Comparison of ENCODE assay signal across 1 cellular context in the genomic region with DNA sequence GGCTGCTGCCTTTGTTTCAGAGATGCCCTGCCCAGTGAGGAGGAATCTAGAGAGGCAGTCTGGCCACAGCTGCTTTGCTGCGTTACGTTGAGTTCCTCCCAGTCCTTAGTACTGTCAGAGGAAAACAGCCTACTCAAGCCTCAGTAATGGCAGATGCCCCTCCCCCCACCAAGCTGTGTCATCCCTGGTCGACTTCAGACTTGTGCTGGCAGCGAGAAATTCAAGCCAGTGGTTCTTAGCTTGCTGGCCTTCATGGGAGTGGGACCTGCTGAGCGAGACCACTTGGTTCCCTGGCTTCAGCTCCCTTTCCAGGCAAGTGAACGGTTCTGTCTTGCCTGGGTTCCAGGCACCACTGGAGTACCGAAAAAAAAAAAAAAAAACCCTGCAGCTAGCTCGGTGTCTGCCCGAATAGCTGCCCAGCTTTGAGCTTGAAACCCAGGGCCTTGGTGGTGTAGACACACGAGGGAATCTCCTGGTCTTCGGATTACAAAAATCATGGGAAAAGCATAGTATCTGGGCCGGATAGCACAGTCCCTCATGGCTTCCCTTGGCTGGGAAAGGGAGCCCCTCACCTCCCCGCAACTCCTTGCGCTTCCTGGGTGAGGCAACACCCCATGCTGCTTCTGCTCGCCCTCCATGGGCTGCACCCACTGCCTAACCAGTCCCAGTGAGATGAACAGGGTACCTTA.
A peak's percentile ranks its signal among the peaks of the same experiment; 100 is the strongest.
TF ChIP-seq lines count a peak whose summit lies in the region.

No MANE protein-coding gene starts in this region.

TF ChIP-seq in K562, 482 proteins besides CTCF, POLR2A, EP300 and RAD21 (continued from another document and continues in another):
- TF ChIP-seq, protein P1, sequence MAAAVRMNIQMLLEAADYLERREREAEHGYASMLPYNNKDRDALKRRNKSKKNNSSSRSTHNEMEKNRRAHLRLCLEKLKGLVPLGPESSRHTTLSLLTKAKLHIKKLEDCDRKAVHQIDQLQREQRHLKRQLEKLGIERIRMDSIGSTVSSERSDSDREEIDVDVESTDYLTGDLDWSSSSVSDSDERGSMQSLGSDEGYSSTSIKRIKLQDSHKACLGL (CRISPR knock-in tag; IDR thresholded peaks at IDR 0.05; ENCODE audit: borderline replicate concordance, poor library complexity, severe bottlenecking) = no peak
- TF ChIP-seq RFX1 (IDR thresholded peaks at IDR 0.05) = no peak
- TF ChIP-seq SPI1 (IDR thresholded peaks at IDR 0.05; ENCODE audit: borderline replicate concordance, low read depth, low read length) = peak; percentile 28; the same call in 1 of the 2 replicates
- no peak for TF ChIP-seq IRF2 (CRISPR knock-in tag; IDR thresholded peaks at IDR 0.05)
- peak; percentile 68 for TF ChIP-seq CBFA2T3 (IDR thresholded peaks at IDR 0.05)
- no peak for TF ChIP-seq GATAD2B (IDR thresholded peaks at IDR 0.05; ENCODE audit: borderline replicate concordance)
- peak; percentile 30; the same call in 1 of the 2 replicates for TF ChIP-seq TEAD4 (IDR thresholded peaks at IDR 0.05; ENCODE audit: low read length)
- TF ChIP-seq TEAD4 (CRISPR knock-in tag; IDR thresholded peaks at IDR 0.05; ENCODE audit: borderline replicate concordance) = no peak
- TF ChIP-seq, protein P2, sequence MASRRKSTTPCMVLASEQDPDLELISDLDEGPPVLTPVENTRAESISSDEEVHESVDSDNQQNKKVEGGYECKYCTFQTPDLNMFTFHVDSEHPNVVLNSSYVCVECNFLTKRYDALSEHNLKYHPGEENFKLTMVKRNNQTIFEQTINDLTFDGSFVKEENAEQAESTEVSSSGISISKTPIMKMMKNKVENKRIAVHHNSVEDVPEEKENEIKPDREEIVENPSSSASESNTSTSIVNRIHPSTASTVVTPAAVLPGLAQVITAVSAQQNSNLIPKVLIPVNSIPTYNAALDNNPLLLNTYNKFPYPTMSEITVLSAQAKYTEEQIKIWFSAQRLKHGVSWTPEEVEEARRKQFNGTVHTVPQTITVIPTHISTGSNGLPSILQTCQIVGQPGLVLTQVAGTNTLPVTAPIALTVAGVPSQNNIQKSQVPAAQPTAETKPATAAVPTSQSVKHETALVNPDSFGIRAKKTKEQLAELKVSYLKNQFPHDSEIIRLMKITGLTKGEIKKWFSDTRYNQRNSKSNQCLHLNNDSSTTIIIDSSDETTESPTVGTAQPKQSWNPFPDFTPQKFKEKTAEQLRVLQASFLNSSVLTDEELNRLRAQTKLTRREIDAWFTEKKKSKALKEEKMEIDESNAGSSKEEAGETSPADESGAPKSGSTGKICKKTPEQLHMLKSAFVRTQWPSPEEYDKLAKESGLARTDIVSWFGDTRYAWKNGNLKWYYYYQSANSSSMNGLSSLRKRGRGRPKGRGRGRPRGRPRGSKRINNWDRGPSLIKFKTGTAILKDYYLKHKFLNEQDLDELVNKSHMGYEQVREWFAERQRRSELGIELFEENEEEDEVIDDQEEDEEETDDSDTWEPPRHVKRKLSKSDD (conservative IDR thresholded peaks at IDR 0.05; ENCODE audit: low read length) = no peak
- TF ChIP-seq SIX5 (IDR thresholded peaks at IDR 0.05; ENCODE audit: borderline replicate concordance in 1 of 2, insufficient read depth in 1 of 2, low read depth in 1 of 2, low read length in 2 of 2) = no peak
- no peak for TF ChIP-seq MEF2D (tag; conservative IDR thresholded peaks at IDR 0.05; ENCODE audit: low read depth)
- TF ChIP-seq, protein P3, sequence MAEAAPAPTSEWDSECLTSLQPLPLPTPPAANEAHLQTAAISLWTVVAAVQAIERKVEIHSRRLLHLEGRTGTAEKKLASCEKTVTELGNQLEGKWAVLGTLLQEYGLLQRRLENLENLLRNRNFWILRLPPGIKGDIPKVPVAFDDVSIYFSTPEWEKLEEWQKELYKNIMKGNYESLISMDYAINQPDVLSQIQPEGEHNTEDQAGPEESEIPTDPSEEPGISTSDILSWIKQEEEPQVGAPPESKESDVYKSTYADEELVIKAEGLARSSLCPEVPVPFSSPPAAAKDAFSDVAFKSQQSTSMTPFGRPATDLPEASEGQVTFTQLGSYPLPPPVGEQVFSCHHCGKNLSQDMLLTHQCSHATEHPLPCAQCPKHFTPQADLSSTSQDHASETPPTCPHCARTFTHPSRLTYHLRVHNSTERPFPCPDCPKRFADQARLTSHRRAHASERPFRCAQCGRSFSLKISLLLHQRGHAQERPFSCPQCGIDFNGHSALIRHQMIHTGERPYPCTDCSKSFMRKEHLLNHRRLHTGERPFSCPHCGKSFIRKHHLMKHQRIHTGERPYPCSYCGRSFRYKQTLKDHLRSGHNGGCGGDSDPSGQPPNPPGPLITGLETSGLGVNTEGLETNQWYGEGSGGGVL (CRISPR knock-in tag; IDR thresholded peaks at IDR 0.05) = no peak
- TF ChIP-seq, protein P4, sequence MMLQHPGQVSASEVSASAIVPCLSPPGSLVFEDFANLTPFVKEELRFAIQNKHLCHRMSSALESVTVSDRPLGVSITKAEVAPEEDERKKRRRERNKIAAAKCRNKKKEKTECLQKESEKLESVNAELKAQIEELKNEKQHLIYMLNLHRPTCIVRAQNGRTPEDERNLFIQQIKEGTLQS (IDR thresholded peaks at IDR 0.05) = peak; percentile 39
- TF ChIP-seq, protein P4 (CRISPR knock-in tag; conservative IDR thresholded peaks at IDR 0.05) = peak; percentile 23; the same call in 1 of the 2 replicates
- TF ChIP-seq CBFA2T2 (conservative IDR thresholded peaks at IDR 0.05) = no peak
- TF ChIP-seq NR3C1 (CRISPR knock-in tag; IDR thresholded peaks at IDR 0.05) = no peak
- TF ChIP-seq, protein P5, sequence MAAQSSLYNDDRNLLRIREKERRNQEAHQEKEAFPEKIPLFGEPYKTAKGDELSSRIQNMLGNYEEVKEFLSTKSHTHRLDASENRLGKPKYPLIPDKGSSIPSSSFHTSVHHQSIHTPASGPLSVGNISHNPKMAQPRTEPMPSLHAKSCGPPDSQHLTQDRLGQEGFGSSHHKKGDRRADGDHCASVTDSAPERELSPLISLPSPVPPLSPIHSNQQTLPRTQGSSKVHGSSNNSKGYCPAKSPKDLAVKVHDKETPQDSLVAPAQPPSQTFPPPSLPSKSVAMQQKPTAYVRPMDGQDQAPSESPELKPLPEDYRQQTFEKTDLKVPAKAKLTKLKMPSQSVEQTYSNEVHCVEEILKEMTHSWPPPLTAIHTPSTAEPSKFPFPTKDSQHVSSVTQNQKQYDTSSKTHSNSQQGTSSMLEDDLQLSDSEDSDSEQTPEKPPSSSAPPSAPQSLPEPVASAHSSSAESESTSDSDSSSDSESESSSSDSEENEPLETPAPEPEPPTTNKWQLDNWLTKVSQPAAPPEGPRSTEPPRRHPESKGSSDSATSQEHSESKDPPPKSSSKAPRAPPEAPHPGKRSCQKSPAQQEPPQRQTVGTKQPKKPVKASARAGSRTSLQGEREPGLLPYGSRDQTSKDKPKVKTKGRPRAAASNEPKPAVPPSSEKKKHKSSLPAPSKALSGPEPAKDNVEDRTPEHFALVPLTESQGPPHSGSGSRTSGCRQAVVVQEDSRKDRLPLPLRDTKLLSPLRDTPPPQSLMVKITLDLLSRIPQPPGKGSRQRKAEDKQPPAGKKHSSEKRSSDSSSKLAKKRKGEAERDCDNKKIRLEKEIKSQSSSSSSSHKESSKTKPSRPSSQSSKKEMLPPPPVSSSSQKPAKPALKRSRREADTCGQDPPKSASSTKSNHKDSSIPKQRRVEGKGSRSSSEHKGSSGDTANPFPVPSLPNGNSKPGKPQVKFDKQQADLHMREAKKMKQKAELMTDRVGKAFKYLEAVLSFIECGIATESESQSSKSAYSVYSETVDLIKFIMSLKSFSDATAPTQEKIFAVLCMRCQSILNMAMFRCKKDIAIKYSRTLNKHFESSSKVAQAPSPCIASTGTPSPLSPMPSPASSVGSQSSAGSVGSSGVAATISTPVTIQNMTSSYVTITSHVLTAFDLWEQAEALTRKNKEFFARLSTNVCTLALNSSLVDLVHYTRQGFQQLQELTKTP (IDR thresholded peaks at IDR 0.05; ENCODE audit: low read depth in 1 of 2, partially characterized antibody in 2 of 2) = peak in 1 of 2 experiments; percentile 15
- no peak for TF ChIP-seq ZNF217 (CRISPR knock-in tag; IDR thresholded peaks at IDR 0.05)
- no peak for TF ChIP-seq NFXL1 (CRISPR knock-in tag; IDR thresholded peaks at IDR 0.05)
- TF ChIP-seq YY1 (IDR thresholded peaks at IDR 0.05; ENCODE audit: borderline replicate concordance in 1 of 3, control insufficient read depth in 1 of 3, extremely low read depth in 1 of 3, insufficient read depth in 3 of 3, insufficient read length in 1 of 3, insufficient replicate concordance in 2 of 3, low read depth in 1 of 3, low read length in 2 of 3) = peak in 2 of 3 experiments; percentile 63 to 90
- TF ChIP-seq, protein P6, sequence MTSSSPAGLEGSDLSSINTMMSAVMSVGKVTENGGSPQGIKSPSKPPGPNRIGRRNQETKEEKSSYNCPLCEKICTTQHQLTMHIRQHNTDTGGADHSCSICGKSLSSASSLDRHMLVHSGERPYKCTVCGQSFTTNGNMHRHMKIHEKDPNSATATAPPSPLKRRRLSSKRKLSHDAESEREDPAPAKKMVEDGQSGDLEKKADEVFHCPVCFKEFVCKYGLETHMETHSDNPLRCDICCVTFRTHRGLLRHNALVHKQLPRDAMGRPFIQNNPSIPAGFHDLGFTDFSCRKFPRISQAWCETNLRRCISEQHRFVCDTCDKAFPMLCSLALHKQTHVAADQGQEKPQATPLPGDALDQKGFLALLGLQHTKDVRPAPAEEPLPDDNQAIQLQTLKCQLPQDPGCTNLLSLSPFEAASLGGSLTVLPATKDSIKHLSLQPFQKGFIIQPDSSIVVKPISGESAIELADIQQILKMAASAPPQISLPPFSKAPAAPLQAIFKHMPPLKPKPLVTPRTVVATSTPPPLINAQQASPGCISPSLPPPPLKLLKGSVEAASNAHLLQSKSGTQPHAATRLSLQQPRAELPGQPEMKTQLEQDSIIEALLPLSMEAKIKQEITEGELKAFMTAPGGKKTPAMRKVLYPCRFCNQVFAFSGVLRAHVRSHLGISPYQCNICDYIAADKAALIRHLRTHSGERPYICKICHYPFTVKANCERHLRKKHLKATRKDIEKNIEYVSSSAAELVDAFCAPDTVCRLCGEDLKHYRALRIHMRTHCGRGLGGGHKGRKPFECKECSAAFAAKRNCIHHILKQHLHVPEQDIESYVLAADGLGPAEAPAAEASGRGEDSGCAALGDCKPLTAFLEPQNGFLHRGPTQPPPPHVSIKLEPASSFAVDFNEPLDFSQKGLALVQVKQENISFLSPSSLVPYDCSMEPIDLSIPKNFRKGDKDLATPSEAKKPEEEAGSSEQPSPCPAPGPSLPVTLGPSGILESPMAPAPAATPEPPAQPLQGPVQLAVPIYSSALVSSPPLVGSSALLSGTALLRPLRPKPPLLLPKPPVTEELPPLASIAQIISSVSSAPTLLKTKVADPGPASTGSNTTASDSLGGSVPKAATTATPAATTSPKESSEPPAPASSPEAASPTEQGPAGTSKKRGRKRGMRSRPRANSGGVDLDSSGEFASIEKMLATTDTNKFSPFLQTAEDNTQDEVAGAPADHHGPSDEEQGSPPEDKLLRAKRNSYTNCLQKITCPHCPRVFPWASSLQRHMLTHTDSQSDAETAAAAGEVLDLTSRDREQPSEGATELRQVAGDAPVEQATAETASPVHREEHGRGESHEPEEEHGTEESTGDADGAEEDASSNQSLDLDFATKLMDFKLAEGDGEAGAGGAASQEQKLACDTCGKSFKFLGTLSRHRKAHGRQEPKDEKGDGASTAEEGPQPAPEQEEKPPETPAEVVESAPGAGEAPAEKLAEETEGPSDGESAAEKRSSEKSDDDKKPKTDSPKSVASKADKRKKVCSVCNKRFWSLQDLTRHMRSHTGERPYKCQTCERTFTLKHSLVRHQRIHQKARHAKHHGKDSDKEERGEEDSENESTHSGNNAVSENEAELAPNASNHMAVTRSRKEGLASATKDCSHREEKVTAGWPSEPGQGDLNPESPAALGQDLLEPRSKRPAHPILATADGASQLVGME (CRISPR knock-in tag; IDR thresholded peaks at IDR 0.05) = no peak
- TF ChIP-seq, protein P7, sequence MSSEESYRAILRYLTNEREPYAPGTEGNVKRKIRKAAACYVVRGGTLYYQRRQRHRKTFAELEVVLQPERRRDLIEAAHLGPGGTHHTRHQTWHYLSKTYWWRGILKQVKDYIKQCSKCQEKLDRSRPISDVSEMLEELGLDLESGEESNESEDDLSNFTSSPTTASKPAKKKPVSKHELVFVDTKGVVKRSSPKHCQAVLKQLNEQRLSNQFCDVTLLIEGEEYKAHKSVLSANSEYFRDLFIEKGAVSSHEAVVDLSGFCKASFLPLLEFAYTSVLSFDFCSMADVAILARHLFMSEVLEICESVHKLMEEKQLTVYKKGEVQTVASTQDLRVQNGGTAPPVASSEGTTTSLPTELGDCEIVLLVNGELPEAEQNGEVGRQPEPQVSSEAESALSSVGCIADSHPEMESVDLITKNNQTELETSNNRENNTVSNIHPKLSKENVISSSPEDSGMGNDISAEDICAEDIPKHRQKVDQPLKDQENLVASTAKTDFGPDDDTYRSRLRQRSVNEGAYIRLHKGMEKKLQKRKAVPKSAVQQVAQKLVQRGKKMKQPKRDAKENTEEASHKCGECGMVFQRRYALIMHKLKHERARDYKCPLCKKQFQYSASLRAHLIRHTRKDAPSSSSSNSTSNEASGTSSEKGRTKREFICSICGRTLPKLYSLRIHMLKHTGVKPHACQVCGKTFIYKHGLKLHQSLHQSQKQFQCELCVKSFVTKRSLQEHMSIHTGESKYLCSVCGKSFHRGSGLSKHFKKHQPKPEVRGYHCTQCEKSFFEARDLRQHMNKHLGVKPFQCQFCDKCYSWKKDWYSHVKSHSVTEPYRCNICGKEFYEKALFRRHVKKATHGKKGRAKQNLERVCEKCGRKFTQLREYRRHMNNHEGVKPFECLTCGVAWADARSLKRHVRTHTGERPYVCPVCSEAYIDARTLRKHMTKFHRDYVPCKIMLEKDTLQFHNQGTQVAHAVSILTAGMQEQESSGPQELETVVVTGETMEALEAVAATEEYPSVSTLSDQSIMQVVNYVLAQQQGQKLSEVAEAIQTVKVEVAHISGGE (CRISPR knock-in tag; IDR thresholded peaks at IDR 0.05) = peak in 1 of 3 experiments; percentile 75; a peak in 2 of 6 replicates
- TF ChIP-seq NONO (IDR thresholded peaks at IDR 0.05; ENCODE audit: low read depth in 2 of 2, low read length in 1 of 2) = no peak
- TF ChIP-seq, protein P8, sequence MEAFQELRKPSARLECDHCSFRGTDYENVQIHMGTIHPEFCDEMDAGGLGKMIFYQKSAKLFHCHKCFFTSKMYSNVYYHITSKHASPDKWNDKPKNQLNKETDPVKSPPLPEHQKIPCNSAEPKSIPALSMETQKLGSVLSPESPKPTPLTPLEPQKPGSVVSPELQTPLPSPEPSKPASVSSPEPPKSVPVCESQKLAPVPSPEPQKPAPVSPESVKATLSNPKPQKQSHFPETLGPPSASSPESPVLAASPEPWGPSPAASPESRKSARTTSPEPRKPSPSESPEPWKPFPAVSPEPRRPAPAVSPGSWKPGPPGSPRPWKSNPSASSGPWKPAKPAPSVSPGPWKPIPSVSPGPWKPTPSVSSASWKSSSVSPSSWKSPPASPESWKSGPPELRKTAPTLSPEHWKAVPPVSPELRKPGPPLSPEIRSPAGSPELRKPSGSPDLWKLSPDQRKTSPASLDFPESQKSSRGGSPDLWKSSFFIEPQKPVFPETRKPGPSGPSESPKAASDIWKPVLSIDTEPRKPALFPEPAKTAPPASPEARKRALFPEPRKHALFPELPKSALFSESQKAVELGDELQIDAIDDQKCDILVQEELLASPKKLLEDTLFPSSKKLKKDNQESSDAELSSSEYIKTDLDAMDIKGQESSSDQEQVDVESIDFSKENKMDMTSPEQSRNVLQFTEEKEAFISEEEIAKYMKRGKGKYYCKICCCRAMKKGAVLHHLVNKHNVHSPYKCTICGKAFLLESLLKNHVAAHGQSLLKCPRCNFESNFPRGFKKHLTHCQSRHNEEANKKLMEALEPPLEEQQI (IDR thresholded peaks at IDR 0.05) = no peak
- no peak for TF ChIP-seq POU5F1 (IDR thresholded peaks at IDR 0.05; ENCODE audit: borderline replicate concordance, low read depth, low read length, partially characterized antibody)
- no peak for TF ChIP-seq ZC3H11A (IDR thresholded peaks at IDR 0.05; ENCODE audit: low read depth, low read length)
- TF ChIP-seq DPF2 (IDR thresholded peaks at IDR 0.05) = peak; percentile 70; the same call in 1 of the 2 replicates
- TF ChIP-seq ZNF561 (CRISPR knock-in tag; conservative IDR thresholded peaks at IDR 0.05) = no peak
- TF ChIP-seq SP1 (CRISPR knock-in tag; IDR thresholded peaks at IDR 0.05) = no peak
